ENCODE assay signal across 27 cellular contexts in the genomic region with DNA sequence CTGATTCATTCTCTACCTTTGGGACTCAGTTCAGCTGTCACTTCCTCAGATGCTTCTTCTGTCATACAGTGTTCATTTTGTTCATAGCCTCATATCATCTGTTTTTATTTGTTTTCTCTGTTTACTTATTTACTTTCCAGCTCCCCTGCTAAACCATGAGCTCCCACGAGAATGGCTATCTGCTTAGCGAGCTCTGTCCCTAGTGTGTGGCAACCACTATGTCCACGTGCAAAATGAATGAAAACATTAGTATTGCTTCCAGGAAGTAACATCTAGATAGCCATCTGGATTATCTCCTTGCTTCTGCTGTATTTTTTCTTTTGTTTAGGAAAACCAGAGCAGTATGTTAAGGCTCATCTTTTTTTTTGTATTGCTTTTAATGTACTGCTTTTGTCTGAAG.
"Had no signal": no experiment of that assay in that cellular context is flagged by ENCODE, and none has a peak within 500 bp of the region (broad histone marks: within the 10 kb centered on the region; RNA-seq: fewer than 3 reads in every experiment).

No MANE protein-coding gene starts in this region.

- H3K27me3 ChIP-seq: left lung, ovary, sigmoid colon, spleen, suprapubic skin, tibial artery, upper lobe of right lung had no signal

- H3K4me1 ChIP-seq: left lung, sigmoid colon, spleen, suprapubic skin, tibial artery, upper lobe of right lung had no signal

- H3K4me3 ChIP-seq: left lung, lung, ovary, sigmoid colon, spleen, suprapubic skin, thoracic aorta, tibial artery, upper lobe of right lung had no signal

- H3K4me1 Mint-ChIP-seq: naive B cell; natural killer cell; stimulated activated effector memory CD8-positive, alpha-beta T cell treated with anti-CD3 and anti-CD28 coated beads, Interleukin-12 subunit alpha, Interleukin-12 subunit beta, amount 100 ng/mL, for 72 hours had no signal

- H3K9me3 Mint-ChIP-seq: stimulated activated naive CD8-positive, alpha-beta T cell treated with anti-CD3 and anti-CD28 coated beads, Interleukin-15, Interleukin-2, amounts not matched to agents 100 ng/mL and 50 ng/mL, for 24 hours had no signal

- H3K36me3 ChIP-seq: left lung, ovary, sigmoid colon, spleen, suprapubic skin, thoracic aorta, tibial artery, upper lobe of right lung had no signal

- ATAC-seq: left cardiac atrium; left lung; natural killer cell; right cardiac atrium; stimulated activated effector memory CD8-positive, alpha-beta T cell treated with anti-CD3 and anti-CD28 coated beads, Interleukin-12 subunit alpha, Interleukin-12 subunit beta, amount 100 ng/mL, for 72 hours; upper lobe of right lung had no signal

- DNase-seq: hippocampal formation; kidney glomerular epithelial cell; left cardiac atrium; left lung; mesendoderm; naive B cell; natural killer cell; ovary; retina; right cardiac atrium; sigmoid colon; small intestine; spleen; stimulated activated CD4-positive, alpha-beta T cell treated with anti-CD3 and anti-CD28 coated beads, Interleukin-4, amount 100 ng/mL, for 24 hours; stimulated activated naive CD4-positive, alpha-beta T cell; tibial artery; trophoblast cell; upper lobe of right lung had no signal

- H3K4me3 Mint-ChIP-seq: mesothelial cell of epicardium; naive B cell; natural killer cell; stimulated activated effector memory CD8-positive, alpha-beta T cell treated with anti-CD3 and anti-CD28 coated beads, Interleukin-12 subunit alpha, Interleukin-12 subunit beta, amount 100 ng/mL, for 72 hours; stimulated activated naive CD8-positive, alpha-beta T cell treated with anti-CD3 and anti-CD28 coated beads, Interleukin-15, Interleukin-2, amounts not matched to agents 100 ng/mL and 50 ng/mL, for 24 hours had no signal

- FAIRE-seq: keratinocyte, small intestine, urothelium cell line had no signal

- H3K36me3 Mint-ChIP-seq: mesothelial cell of epicardium; naive B cell; natural killer cell; stimulated activated effector memory CD8-positive, alpha-beta T cell treated with anti-CD3 and anti-CD28 coated beads, Interleukin-12 subunit alpha, Interleukin-12 subunit beta, amount 100 ng/mL, for 72 hours had no signal

- H3K27me3 Mint-ChIP-seq: stimulated activated naive CD8-positive, alpha-beta T cell treated with anti-CD3 and anti-CD28 coated beads, Interleukin-15, Interleukin-2, amounts not matched to agents 100 ng/mL and 50 ng/mL, for 24 hours had no signal

- H3K27ac ChIP-seq: left lung, ovary, sigmoid colon, spleen, suprapubic skin, thoracic aorta, tibial artery, upper lobe of right lung had no signal

- H3K27ac Mint-ChIP-seq: mesothelial cell of epicardium; naive B cell; natural killer cell; progenitor cell of endocrine pancreas; stimulated activated effector memory CD8-positive, alpha-beta T cell treated with anti-CD3 and anti-CD28 coated beads, Interleukin-12 subunit alpha, Interleukin-12 subunit beta, amount 100 ng/mL, for 72 hours; stimulated activated naive CD8-positive, alpha-beta T cell treated with anti-CD3 and anti-CD28 coated beads, Interleukin-15, Interleukin-2, amounts not matched to agents 100 ng/mL and 50 ng/mL, for 24 hours had no signal

- H3K9me3 ChIP-seq: left lung, ovary, sigmoid colon, spleen, suprapubic skin, thoracic aorta, tibial artery, upper lobe of right lung had no signal
